In the genomic region with DNA sequence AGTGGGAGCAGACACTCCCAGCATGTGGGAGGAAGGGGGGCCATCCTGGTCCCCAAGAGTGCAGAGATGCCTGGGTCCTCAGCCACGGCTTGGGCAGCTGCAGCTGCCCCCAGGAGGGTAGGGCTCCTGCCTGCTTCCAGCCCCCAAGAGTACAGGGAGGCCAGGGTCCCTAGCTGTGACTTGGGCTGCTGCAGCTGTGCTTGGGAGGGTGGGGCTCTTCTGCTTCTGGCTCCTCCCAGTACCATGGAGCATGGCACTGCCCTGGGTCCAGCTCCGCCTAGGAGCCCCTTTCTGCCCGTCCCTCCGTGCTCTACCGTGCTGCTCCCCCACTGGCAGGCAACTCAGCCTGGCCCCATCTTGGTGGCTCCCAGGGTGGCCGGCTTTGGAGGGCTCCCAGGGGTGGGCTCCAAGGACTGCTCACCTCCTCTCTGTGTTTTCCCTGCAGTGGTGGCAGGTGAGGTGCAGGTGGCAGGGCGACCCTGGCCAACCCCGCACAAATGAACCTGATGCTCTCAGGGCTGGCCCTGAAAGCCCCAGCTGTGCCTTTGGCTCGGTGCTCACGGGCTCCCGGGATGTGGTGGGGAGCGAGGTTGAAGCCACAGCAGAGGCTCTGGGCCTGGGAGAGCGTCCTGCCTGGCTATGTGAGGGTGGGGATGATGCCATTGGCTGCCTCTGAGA, we compare ENCODE assay signal across 1 cellular context.
TF ChIP-seq lines count a peak whose summit lies in the region.

No MANE protein-coding gene starts in this region.

TF ChIP-seq in GM23338, 12 proteins besides CTCF, POLR2A, EP300 and RAD21:
- TF ChIP-seq, protein P1, sequence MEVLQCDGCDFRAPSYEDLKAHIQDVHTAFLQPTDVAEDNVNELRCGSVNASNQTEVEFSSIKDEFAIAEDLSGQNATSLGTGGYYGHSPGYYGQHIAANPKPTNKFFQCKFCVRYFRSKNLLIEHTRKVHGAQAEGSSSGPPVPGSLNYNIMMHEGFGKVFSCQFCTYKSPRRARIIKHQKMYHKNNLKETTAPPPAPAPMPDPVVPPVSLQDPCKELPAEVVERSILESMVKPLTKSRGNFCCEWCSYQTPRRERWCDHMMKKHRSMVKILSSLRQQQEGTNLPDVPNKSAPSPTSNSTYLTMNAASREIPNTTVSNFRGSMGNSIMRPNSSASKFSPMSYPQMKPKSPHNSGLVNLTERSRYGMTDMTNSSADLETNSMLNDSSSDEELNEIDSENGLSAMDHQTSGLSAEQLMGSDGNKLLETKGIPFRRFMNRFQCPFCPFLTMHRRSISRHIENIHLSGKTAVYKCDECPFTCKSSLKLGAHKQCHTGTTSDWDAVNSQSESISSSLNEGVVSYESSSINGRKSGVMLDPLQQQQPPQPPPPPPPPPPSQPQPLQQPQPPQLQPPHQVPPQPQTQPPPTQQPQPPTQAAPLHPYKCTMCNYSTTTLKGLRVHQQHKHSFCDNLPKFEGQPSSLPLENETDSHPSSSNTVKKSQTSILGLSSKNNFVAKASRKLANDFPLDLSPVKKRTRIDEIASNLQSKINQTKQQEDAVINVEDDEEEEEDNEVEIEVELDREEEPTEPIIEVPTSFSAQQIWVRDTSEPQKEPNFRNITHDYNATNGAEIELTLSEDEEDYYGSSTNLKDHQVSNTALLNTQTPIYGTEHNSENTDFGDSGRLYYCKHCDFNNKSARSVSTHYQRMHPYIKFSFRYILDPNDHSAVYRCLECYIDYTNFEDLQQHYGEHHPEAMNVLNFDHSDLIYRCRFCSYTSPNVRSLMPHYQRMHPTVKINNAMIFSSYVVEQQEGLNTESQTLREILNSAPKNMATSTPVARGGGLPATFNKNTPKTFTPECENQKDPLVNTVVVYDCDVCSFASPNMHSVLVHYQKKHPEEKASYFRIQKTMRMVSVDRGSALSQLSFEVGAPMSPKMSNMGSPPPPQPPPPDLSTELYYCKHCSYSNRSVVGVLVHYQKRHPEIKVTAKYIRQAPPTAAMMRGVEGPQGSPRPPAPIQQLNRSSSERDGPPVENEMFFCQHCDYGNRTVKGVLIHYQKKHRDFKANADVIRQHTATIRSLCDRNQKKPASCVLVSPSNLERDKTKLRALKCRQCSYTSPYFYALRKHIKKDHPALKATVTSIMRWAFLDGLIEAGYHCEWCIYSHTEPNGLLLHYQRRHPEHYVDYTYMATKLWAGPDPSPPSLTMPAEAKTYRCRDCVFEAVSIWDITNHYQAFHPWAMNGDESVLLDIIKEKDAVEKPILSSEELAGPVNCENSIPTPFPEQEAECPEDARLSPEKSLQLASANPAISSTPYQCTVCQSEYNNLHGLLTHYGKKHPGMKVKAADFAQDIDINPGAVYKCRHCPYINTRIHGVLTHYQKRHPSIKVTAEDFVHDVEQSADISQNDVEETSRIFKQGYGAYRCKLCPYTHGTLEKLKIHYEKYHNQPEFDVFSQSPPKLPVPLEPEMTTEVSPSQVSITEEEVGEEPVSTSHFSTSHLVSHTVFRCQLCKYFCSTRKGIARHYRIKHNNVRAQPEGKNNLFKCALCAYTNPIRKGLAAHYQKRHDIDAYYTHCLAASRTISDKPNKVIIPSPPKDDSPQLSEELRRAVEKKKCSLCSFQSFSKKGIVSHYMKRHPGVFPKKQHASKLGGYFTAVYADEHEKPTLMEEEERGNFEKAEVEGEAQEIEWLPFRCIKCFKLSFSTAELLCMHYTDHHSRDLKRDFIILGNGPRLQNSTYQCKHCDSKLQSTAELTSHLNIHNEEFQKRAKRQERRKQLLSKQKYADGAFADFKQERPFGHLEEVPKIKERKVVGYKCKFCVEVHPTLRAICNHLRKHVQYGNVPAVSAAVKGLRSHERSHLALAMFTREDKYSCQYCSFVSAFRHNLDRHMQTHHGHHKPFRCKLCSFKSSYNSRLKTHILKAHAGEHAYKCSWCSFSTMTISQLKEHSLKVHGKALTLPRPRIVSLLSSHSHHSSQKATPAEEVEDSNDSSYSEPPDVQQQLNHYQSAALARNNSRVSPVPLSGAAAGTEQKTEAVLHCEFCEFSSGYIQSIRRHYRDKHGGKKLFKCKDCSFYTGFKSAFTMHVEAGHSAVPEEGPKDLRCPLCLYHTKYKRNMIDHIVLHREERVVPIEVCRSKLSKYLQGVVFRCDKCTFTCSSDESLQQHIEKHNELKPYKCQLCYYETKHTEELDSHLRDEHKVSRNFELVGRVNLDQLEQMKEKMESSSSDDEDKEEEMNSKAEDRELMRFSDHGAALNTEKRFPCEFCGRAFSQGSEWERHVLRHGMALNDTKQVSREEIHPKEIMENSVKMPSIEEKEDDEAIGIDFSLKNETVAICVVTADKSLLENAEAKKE (CRISPR knock-in tag; IDR thresholded peaks at IDR 0.05): no peak
- TF ChIP-seq ZNF114 (CRISPR knock-in tag; IDR thresholded peaks at IDR 0.05): no peak
- TF ChIP-seq REST (IDR thresholded peaks at IDR 0.05; ENCODE audit: unreplicated experiment): no peak
- TF ChIP-seq NANOG (IDR thresholded peaks at IDR 0.05; ENCODE audit: borderline replicate concordance): no peak
- TF ChIP-seq STAT1 (IDR thresholded peaks at IDR 0.05; ENCODE audit: unreplicated experiment): no peak
- TF ChIP-seq EZH2phosphoT487 (IDR thresholded peaks at IDR 0.05; ENCODE audit: unreplicated experiment): no peak
- no peak for TF ChIP-seq ETS1 (IDR thresholded peaks at IDR 0.05)
- TF ChIP-seq ZNF331 (CRISPR knock-in tag; IDR thresholded peaks at IDR 0.05; ENCODE audit: low read depth): no peak
